In the genomic region with DNA sequence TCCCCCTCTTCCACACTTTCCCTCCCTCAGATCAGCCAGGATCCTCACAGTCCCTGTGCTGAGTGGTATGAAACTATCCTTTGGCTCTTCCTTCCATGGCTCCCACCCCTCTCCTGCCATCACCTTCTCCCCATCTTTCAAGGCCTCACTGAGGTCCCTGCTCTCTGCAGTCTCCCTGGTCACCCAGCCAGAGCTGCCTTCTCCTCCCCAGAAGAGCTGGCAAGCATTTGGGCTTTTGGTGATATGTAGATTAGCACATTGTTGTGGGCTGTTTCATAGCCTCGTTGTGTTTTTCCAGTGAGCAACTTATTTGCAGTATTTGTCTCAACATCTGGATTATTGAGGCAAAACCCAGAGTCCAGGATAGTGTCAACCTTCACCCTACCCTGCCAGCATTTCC, we compare ENCODE assay signal across 10 cellular contexts. TPM values are rescaled to one million over a fixed set of nuclear protein-coding genes. Genes with fewer than 3 reads are reported as not detected.
DNase-seq lines count a peak whose midpoint lies in the region; ATAC-seq and TF ChIP-seq lines count a peak whose summit lies in the region.
"Had no signal": no experiment of that assay in that cellular context is flagged by ENCODE, and none has a peak within 500 bp of the region (broad histone marks: within the 10 kb centered on the region; RNA-seq: fewer than 3 reads in every experiment).

No MANE protein-coding gene starts in this region.

- H3K27ac ChIP-seq in stomach smooth muscle (ENCODE audit: low read length), result peak overlapping the region; percentile 58

- intact Hi-C loops in lower leg skin (cut with DNase I; ENCODE audit: low total_unique reads), result no loop called here

- H3K4me3 ChIP-seq in astrocyte of the spinal cord (ENCODE audit: low read depth, low read length), result peak overlapping the region; percentile 83
- H3K4me3 ChIP-seq in lower leg skin (ENCODE audit: low read depth, poor library complexity, severe bottlenecking), result peak overlapping the region; percentile 76
- H3K4me3 ChIP-seq in stomach smooth muscle (ENCODE audit: low read length in 2 of 2), result peak overlapping the region; percentile 87 to 98

- H3K4me1 ChIP-seq in stomach smooth muscle (ENCODE audit: control insufficient read depth, insufficient read depth, low read length), result peaks cover 52% of the 10 kb centered on the region

- 0 to 7% methylated on average over 1 of the region's 1 CpG for WGBS in lower leg skin, 2 donors

- peaks cover 60% of the 10 kb centered on the region for H3K4me1 Mint-ChIP-seq in T-helper 1 cell treated with Interleukin-12 subunit alpha and Interleukin-12 subunit beta and Interleukin-4 antibody, amounts not matched to agents 30 μg/mL and 1 μg/mL, for 36 hours (ENCODE audit: low read depth)

- H3K9ac ChIP-seq in stomach smooth muscle (ENCODE audit: low read length in 2 of 2), result peak overlapping the region; percentile 81

- TF ChIP-seq POLR2A in lower leg skin (IDR thresholded peaks at IDR 0.05), result no peak

- no peaks in the 10 kb centered on the region for H3K9me3 ChIP-seq in stomach smooth muscle (ENCODE audit: control insufficient read depth in 2 of 2, low read length in 2 of 2)

- TF ChIP-seq CTCF in astrocyte of the spinal cord (IDR thresholded peaks at IDR 0.05; ENCODE audit: low read depth, low read length) (no peak), lower leg skin (IDR thresholded peaks at IDR 0.05) (no peak)

- H3K27ac Mint-ChIP-seq in T-helper 1 cell treated with Interleukin-12 subunit alpha and Interleukin-12 subunit beta and Interleukin-4 antibody, amounts not matched to agents 30 μg/mL and 1 μg/mL, for 36 hours, result peak overlapping the region; percentile 83

- no peaks in the 10 kb centered on the region for H3K9me3 Mint-ChIP-seq in T-helper 1 cell treated with Interleukin-12 subunit alpha and Interleukin-12 subunit beta and Interleukin-4 antibody, amounts not matched to agents 30 μg/mL and 1 μg/mL, for 36 hours

- no peak for ATAC-seq in GM19397 (IDR thresholded peaks at IDR 0.05; ENCODE audit: unreplicated experiment)
- ATAC-seq in GM21390 (IDR thresholded peaks at IDR 0.05; ENCODE audit: unreplicated experiment), result no peak
- ATAC-seq: activated CD4-positive, CD25-positive, alpha-beta regulatory T cell treated with anti-CD3 and anti-CD28 coated beads, Interleukin-2, amount 50 U/mL, for 24 hours had no signal

- peak overlapping the region; percentile 91 for H3K4me3 Mint-ChIP-seq in T-helper 1 cell treated with Interleukin-12 subunit alpha and Interleukin-12 subunit beta and Interleukin-4 antibody, amounts not matched to agents 30 μg/mL and 1 μg/mL, for 36 hours

- H3K36me3 ChIP-seq in stomach smooth muscle (ENCODE audit: control insufficient read depth in 2 of 2, insufficient read depth in 2 of 2, low read length in 2 of 2), result peaks cover 18 to 26% of the 10 kb centered on the region in 2 donors

- in situ Hi-C loops in astrocyte of the spinal cord (cut with HindIII; ENCODE audit: low sequenced_read_pairs), result loop anchor here (25.0 kb wide), 1 partner anchor 126 kb away; no protein-coding TSS in a partner anchor

- no peaks in the 10 kb centered on the region for H3K27me3 Mint-ChIP-seq in T-helper 1 cell treated with Interleukin-12 subunit alpha and Interleukin-12 subunit beta and Interleukin-4 antibody, amounts not matched to agents 30 μg/mL and 1 μg/mL, for 36 hours (ENCODE audit: low read depth)

- DNase-seq in T-helper 1 cell (no peak), astrocyte of the spinal cord (ENCODE audit: low read depth, low spot score) (peak; percentile 30), lower leg skin (ENCODE audit: low spot score in 2 of 2) (no peak)
- DNase-seq in stimulated activated CD4-positive, alpha-beta T cell treated with anti-CD3 and anti-CD28 coated beads, Interleukin-1b, Interleukin-23, amount 100 ng/mL, for 48 hours, result no peak
- DNase-seq: NCI-H524 had no signal

- H3K27me3 ChIP-seq in stomach smooth muscle (ENCODE audit: control insufficient read depth in 1 of 2, insufficient read depth in 2 of 2, low read length in 2 of 2), result no peaks in the 10 kb centered on the region

- peaks cover 53% of the 10 kb centered on the region for H3K36me3 Mint-ChIP-seq in T-helper 1 cell treated with Interleukin-12 subunit alpha and Interleukin-12 subunit beta and Interleukin-4 antibody, amounts not matched to agents 30 μg/mL and 1 μg/mL, for 36 hours (ENCODE audit: low read depth)

RNA-seq across cellular contexts. Expression of a gene that starts 2.2 kb away (rescaled TPM):
- 10 to 100 TPM in 3 of 4 donors, 1 to 10 TPM in 1; 9.7 to 41.9 (median 22.0) TPM for total RNA-seq in lower leg skin
